Comparison of ENCODE assay signal across 8 cellular contexts in the genomic region with DNA sequence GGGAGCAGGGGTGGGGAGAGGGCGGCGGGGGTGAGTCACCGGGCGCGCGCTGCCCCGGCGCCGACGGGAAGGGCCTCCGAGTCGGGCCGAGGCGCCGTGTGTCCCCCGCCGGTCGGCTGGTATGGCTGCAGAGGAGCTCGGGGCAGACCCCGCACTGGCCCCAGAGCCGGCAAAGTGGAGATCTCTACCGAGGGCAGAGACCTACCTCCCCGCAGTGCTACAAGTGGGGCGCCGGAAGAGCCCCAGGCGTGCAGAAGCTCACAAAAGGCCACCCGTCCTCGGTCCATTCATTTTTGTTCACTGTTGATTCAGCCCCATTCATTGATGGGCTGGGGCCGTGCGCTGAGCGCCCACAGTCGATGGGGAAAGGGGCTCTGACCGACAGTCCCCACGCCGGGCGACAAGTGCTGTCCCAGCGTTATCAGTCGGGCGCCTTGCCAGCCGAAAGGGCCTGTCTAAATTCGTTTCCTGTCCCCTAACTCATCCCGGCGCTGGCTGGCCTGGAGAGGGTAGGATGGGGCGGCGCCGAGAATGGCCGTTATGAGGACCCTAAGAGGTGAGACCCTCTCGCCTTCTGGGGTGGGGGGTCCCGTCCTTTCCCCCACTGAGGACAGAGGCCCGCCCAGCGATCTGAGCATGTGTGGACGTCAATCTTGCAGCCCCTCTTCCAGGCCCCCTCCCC. TPM values are rescaled to one million over a fixed set of nuclear protein-coding genes. Genes with fewer than 3 reads are reported as not detected.
A peak's percentile ranks its signal among the peaks of the same experiment; 100 is the strongest.
DNase-seq lines count a peak whose midpoint lies in the region; ATAC-seq, FAIRE-seq and TF ChIP-seq lines count a peak whose summit lies in the region.

No MANE protein-coding gene starts in this region.

- WGBS in A549 (ENCODE audit: missing lambda C conversion rate): 1% methylated on average over 32 of the region's 52 CpGs
- WGBS in iPS DF 6.9 (ENCODE audit: insufficient coverage, insufficient read length): no CpG with 5 or more reads among the region's 52 CpGs

- H3K4me1 Mint-ChIP-seq in activated naive CD8-positive, alpha-beta T cell treated with anti-CD3 and anti-CD28 coated beads, Interleukin-2, amount 10 ng/mL, durations not matched to agents 7 days and 5 days: peaks cover 21% of the 10 kb centered on the region

- CTCF ChIA-PET in A549 (lab: Yijun Ruan, JAX): interaction anchor here (1.1 to 7.1 kb wide), 5 partner anchors 15 to 41 kb away, joined by 3 to 63 read pairs (median 7); partner anchors contain the start of gene SPAG7

- peak; percentile 31 for TF ChIP-seq POLR2A in A549 (IDR thresholded peaks at IDR 0.05; ENCODE audit: low read length)
- TF ChIP-seq POLR2A in GM19099 (IDR thresholded peaks at IDR 0.05; ENCODE audit: extremely low read depth, insufficient read length, low read depth): peak; percentile 30

- no peak; a peak in 1 of 5 replicates for TF ChIP-seq EP300 in A549 (IDR thresholded peaks at IDR 0.05)

- peaks cover 11% of the 10 kb centered on the region for H3K36me3 ChIP-seq in iPS DF 6.9 (ENCODE audit: control insufficient read depth, insufficient read depth, low read length)
- peaks cover 23% of the 10 kb centered on the region for H3K36me3 ChIP-seq in skeletal muscle satellite cell (ENCODE audit: insufficient read depth, low read length)

- ATAC-seq in A549 (peak; percentile 36 to 39), HG03571 (IDR thresholded peaks at IDR 0.05; ENCODE audit: unreplicated experiment) (no peak)
- ATAC-seq in activated naive CD8-positive, alpha-beta T cell treated with anti-CD3 and anti-CD28 coated beads, Interleukin-2, amount 10 ng/mL, durations not matched to agents 7 days and 5 days (ENCODE audit: low read depth): peak; percentile 2

- no peak for TF ChIP-seq CTCF in A549 (IDR thresholded peaks at IDR 0.05)

- FAIRE-seq in A549 (lab: Jason Lieb, UNC): no peak

- H3K9me3 ChIP-seq in A549: no peaks in the 10 kb centered on the region
- H3K9me3 ChIP-seq in iPS DF 6.9 (ENCODE audit: control insufficient read depth, insufficient read depth, low read length): no peaks in the 10 kb centered on the region
- H3K9me3 ChIP-seq in skeletal muscle satellite cell (replicated peaks; ENCODE audit: low read length): no peaks in the 10 kb centered on the region

- H3K4me2 ChIP-seq in A549 (peak overlapping the region; percentile 99), skeletal muscle satellite cell (ENCODE audit: low read length) (peak overlapping the region; percentile 92)

- H3K9me3 Mint-ChIP-seq in activated naive CD8-positive, alpha-beta T cell treated with anti-CD3 and anti-CD28 coated beads, Interleukin-2, amount 10 ng/mL, durations not matched to agents 7 days and 5 days: no peaks in the 10 kb centered on the region

- H3K4me1 ChIP-seq in A549 (peaks cover 41% of the 10 kb centered on the region), iPS DF 6.9 (ENCODE audit: control insufficient read depth, insufficient read depth, low read length) (peaks cover 5% of the 10 kb centered on the region; the same call in 1 of the 2 replicates), skeletal muscle satellite cell (ENCODE audit: control insufficient read depth, insufficient read depth, low read length) (peaks cover 47% of the 10 kb centered on the region)

- POLR2A ChIA-PET in A549 (lab: Yijun Ruan, JAX): interaction anchor here (4.4 to 4.9 kb wide), 2 partner anchors 10 to 16 kb away, joined by 68 to 78 read pairs; partner anchors contain the start of genes RNF167, SLC25A11 and SPAG7
- POLR2A ChIA-PET in activated naive CD8-positive, alpha-beta T cell treated with anti-CD3 and anti-CD28 coated beads, Interleukin-2, amount 10 ng/mL, durations not matched to agents 7 days and 5 days (lab: Charles Lee): interaction anchor here (0.6 to 17.2 kb wide), 8 partner anchors 10 to 469 kb away, joined by 3 to 441 read pairs (median 4); partner anchors contain the start of genes NUP88, RNF167, RPAIN and SLC25A11

- H3K27ac ChIP-seq in A549 (peak overlapping the region; percentile 99), iPS DF 6.9 (ENCODE audit: low read length) (no peak overlapping the region)

- H3K27ac Mint-ChIP-seq in activated naive CD8-positive, alpha-beta T cell treated with anti-CD3 and anti-CD28 coated beads, Interleukin-2, amount 10 ng/mL, durations not matched to agents 7 days and 5 days: peak overlapping the region; percentile 92

- TF ChIP-seq RAD21 in A549 (conservative IDR thresholded peaks at IDR 0.05 in 1 of 2, IDR thresholded peaks at IDR 0.05 in 1 of 2): no peak

- peak overlapping the region; percentile 98 for H3K4me3 ChIP-seq in A549
- peak overlapping the region; percentile 42; the same call in 1 of the 2 replicates for H3K4me3 ChIP-seq in iPS DF 6.9 (ENCODE audit: low read length)
- peak overlapping the region; percentile 66 for H3K4me3 ChIP-seq in skeletal muscle satellite cell (ENCODE audit: low read length)

- DNase-seq in A549 (ENCODE audit: low read depth in 1 of 2, low spot score in 1 of 2) (peak; percentile 36 to 57), NCI-H146 treated with DMSO at 0.1 percent for 48 hours (lab: John Stamatoyannopoulos, UW; ENCODE audit: unreplicated experiment) (peak; percentile 55), iPS DF 6.9 (ENCODE audit: low read depth, low spot score) (no peak), NCI-H1417 treated with DMSO at 0.1 percent for 48 hours (lab: John Stamatoyannopoulos, UW) (no peak)
- DNase-seq in activated naive CD8-positive, alpha-beta T cell treated with anti-CD3 and anti-CD28 coated beads, Interleukin-2, amount 10 ng/mL, durations not matched to agents 7 days and 5 days: no peak

- H3K36me3 Mint-ChIP-seq in activated naive CD8-positive, alpha-beta T cell treated with anti-CD3 and anti-CD28 coated beads, Interleukin-2, amount 10 ng/mL, durations not matched to agents 7 days and 5 days: peaks cover 26% of the 10 kb centered on the region

- H3K27me3 ChIP-seq in iPS DF 6.9 (ENCODE audit: control insufficient read depth, insufficient read depth, low read length) (no peaks in the 10 kb centered on the region), skeletal muscle satellite cell (ENCODE audit: control insufficient read depth, insufficient read depth, low read length) (no peaks in the 10 kb centered on the region)

- H3K9ac ChIP-seq in skeletal muscle satellite cell (ENCODE audit: low read depth, low read length): peak overlapping the region; percentile 81

- H3K27me3 Mint-ChIP-seq in activated naive CD8-positive, alpha-beta T cell treated with anti-CD3 and anti-CD28 coated beads, Interleukin-2, amount 10 ng/mL, durations not matched to agents 7 days and 5 days: no peaks in the 10 kb centered on the region

- peak overlapping the region; percentile 86 for H3K4me3 Mint-ChIP-seq in activated naive CD8-positive, alpha-beta T cell treated with anti-CD3 and anti-CD28 coated beads, Interleukin-2, amount 10 ng/mL, durations not matched to agents 7 days and 5 days

TF ChIP-seq in A549, 52 proteins besides CTCF, POLR2A, EP300 and RAD21 (continues in another document):
- peak; percentile 49 for TF ChIP-seq JUNB (IDR thresholded peaks at IDR 0.05)

RNA-seq across cellular contexts. Expression of gene ENO3, which starts 0.7 kb away (rescaled TPM):
- polyA plus RNA-seq in A549 (2011; rRNA removed): 52.5 and 53.5 TPM in 2 replicates
- 56.8 and 60.6 TPM in 2 replicates for polyA plus RNA-seq in A549 (2012; cell fraction: cytosol; rRNA removed)
- 195 and 252 TPM in 2 replicates for polyA plus RNA-seq in A549 (2012; cell fraction: nucleus; rRNA removed)
- polyA plus RNA-seq in A549 (2017; fragmentation: RNase III; extraction: RNeasy Plus Mini Kit Qiagen cat#74134 plus additional on column Dnase treatment): 79.0 to 109 TPM (median 102 TPM) in 3 replicates
- 35.8 and 39.2 TPM in 2 replicates for polyA minus RNA-seq in A549 (2011; rRNA and poly(A)+ RNA removed)
- 10 to 100 TPM; 31.4 to 32.9 TPM for total RNA-seq in activated naive CD8-positive, alpha-beta T cell treated with anti-CD3 and anti-CD28 coated beads, Interleukin-2, amount 10 ng/mL, durations not matched to agents 7 days and 5 days
- 2.5 and 37.8 TPM in 2 replicates for total RNA-seq in skeletal muscle satellite cell (2012; rRNA removed)

RNA-seq across cellular contexts. Expression of gene PFN1, which starts 1.9 kb away (rescaled TPM):
- polyA plus RNA-seq in A549 (2011; rRNA removed) (1,417 and 1,732 TPM in 2 replicates), A549 (2017; fragmentation: RNase III; extraction: RNeasy Plus Mini Kit Qiagen cat#74134 plus additional on column Dnase treatment) (3,195 to 3,341 TPM (median 3,230 TPM) in 3 replicates)
- polyA plus RNA-seq in A549 (2012; cell fraction: cytosol; rRNA removed): 3,514 and 3,904 TPM in 2 replicates
- polyA plus RNA-seq in A549 (2012; cell fraction: nucleus; rRNA removed): 1,698 and 2,342 TPM in 2 replicates
- 1,279 and 1,360 TPM in 2 replicates for polyA minus RNA-seq in A549 (2011; rRNA and poly(A)+ RNA removed)
- 1,000 to 10,000 TPM; 1,712 to 1,828 TPM for total RNA-seq in activated naive CD8-positive, alpha-beta T cell treated with anti-CD3 and anti-CD28 coated beads, Interleukin-2, amount 10 ng/mL, durations not matched to agents 7 days and 5 days
- 636 and 820 TPM in 2 replicates for total RNA-seq in skeletal muscle satellite cell (2012; rRNA removed)

RNA-seq across cellular contexts. Expression of gene RNF167, which starts 10.1 kb away (rescaled TPM):
- 98.7 and 110 TPM in 2 replicates for polyA plus RNA-seq in A549 (2011; rRNA removed)
- 99.0 and 115 TPM in 2 replicates for polyA plus RNA-seq in A549 (2012; cell fraction: cytosol; rRNA removed)
- polyA plus RNA-seq in A549 (2012; cell fraction: nucleus; rRNA removed): 101 and 111 TPM in 2 replicates
- 83.9 to 93.7 TPM (median 86.4 TPM) in 3 replicates for polyA plus RNA-seq in A549 (2017; fragmentation: RNase III; extraction: RNeasy Plus Mini Kit Qiagen cat#74134 plus additional on column Dnase treatment)
- polyA minus RNA-seq in A549 (2011; rRNA and poly(A)+ RNA removed): 92.2 and 126 TPM in 2 replicates
- total RNA-seq in activated naive CD8-positive, alpha-beta T cell treated with anti-CD3 and anti-CD28 coated beads, Interleukin-2, amount 10 ng/mL, durations not matched to agents 7 days and 5 days: 100 to 1,000 TPM; 202 TPM
- total RNA-seq in skeletal muscle satellite cell (2012; rRNA removed): 23.6 and 36.0 TPM in 2 replicates

RNA-seq across cellular contexts. Expression of gene SLC25A11, which starts 10.4 kb away (rescaled TPM):
- 60.2 and 64.4 TPM in 2 replicates for polyA plus RNA-seq in A549 (2011; rRNA removed)
- 141 and 164 TPM in 2 replicates for polyA plus RNA-seq in A549 (2012; cell fraction: cytosol; rRNA removed)
- polyA plus RNA-seq in A549 (2012; cell fraction: nucleus; rRNA removed): 186 and 187 TPM in 2 replicates
- 64.4 to 69.2 TPM (median 67.9 TPM) in 3 replicates for polyA plus RNA-seq in A549 (2017; fragmentation: RNase III; extraction: RNeasy Plus Mini Kit Qiagen cat#74134 plus additional on column Dnase treatment)
- 72.7 and 84.1 TPM in 2 replicates for polyA minus RNA-seq in A549 (2011; rRNA and poly(A)+ RNA removed)
- total RNA-seq in activated naive CD8-positive, alpha-beta T cell treated with anti-CD3 and anti-CD28 coated beads, Interleukin-2, amount 10 ng/mL, durations not matched to agents 7 days and 5 days: 10 to 100 TPM; 67.6 to 78.1 TPM
- 49.2 and 64.9 TPM in 2 replicates for total RNA-seq in skeletal muscle satellite cell (2012; rRNA removed)

RNA-seq across cellular contexts. Expression of gene SPAG7, which starts 17.4 kb away (rescaled TPM):
- polyA plus RNA-seq in A549 (2011; rRNA removed): 72.6 and 94.9 TPM in 2 replicates
- 83.2 and 107 TPM in 2 replicates for polyA plus RNA-seq in A549 (2012; cell fraction: cytosol; rRNA removed)
- 65.1 and 68.1 TPM in 2 replicates for polyA plus RNA-seq in A549 (2012; cell fraction: nucleus; rRNA removed)
- polyA plus RNA-seq in A549 (2017; fragmentation: RNase III; extraction: RNeasy Plus Mini Kit Qiagen cat#74134 plus additional on column Dnase treatment): 101 to 102 TPM (median 102 TPM) in 3 replicates
- polyA minus RNA-seq in A549 (2011; rRNA and poly(A)+ RNA removed): 32.7 and 36.0 TPM in 2 replicates
- 10 to 100 TPM; 47.1 to 51.9 TPM for total RNA-seq in activated naive CD8-positive, alpha-beta T cell treated with anti-CD3 and anti-CD28 coated beads, Interleukin-2, amount 10 ng/mL, durations not matched to agents 7 days and 5 days
- 24.6 and 29.5 TPM in 2 replicates for total RNA-seq in skeletal muscle satellite cell (2012; rRNA removed)

Comparison
In these comparisons a context has a peak if more than half of its experiments do, and no peak if none do; other contexts are left out.
1. DNase-seq: peak in A549 (2 of 2) and NCI-H146 treated with DMSO at 0.1 percent for 48 hours (single experiment); none in activated naive CD8-positive, alpha-beta T cell treated with anti-CD3 and anti-CD28 coated beads, Interleukin-2, amount 10 ng/mL, durations not matched to agents 7 days and 5 days (single experiment), iPS DF 6.9 (single experiment) and NCI-H1417 treated with DMSO at 0.1 percent for 48 hours (single experiment).
2. H3K4me3 ChIP-seq: peak in every context shown above with its lines; median percentile 98 in A549; 66 in skeletal muscle satellite cell; 42 in iPS DF 6.9.